ENCODE assay signal across 8 cellular contexts in genomic region chr10:61903184-61903990, GRCh38. TPM values are rescaled to one million over a fixed set of nuclear protein-coding genes. Genes with fewer than 3 reads are reported as not detected.
DNase-seq lines count a peak whose midpoint lies in the region; FAIRE-seq and TF ChIP-seq lines count a peak whose summit lies in the region.

No MANE protein-coding gene starts in this region.

- H3K4me1 ChIP-seq in Loucy (ENCODE audit: insufficient read depth, low read length, poor library complexity, severe bottlenecking) (peaks cover 41% of the 10 kb centered on the region), small intestine (ENCODE audit: control insufficient read depth in 2 of 2, insufficient read depth in 1 of 2, low read depth in 1 of 2, low read length in 1 of 2) (peaks cover 0 to 13% of the 10 kb centered on the region in 2 donors)

- H3K9me2 ChIP-seq in Loucy (replicated peaks; ENCODE audit: low read depth, low read length) = no peaks in the 10 kb centered on the region

- H3F3A ChIP-seq in Loucy (ENCODE audit: low read depth) = peaks cover 17% of the 10 kb centered on the region

- H3K4me3 ChIP-seq in Loucy (ENCODE audit: low read length, poor library complexity, severe bottlenecking) (peak overlapping the region; percentile 92), small intestine (ENCODE audit: low read depth in 1 of 2, low read length in 2 of 2) (peak overlapping the region; percentile 90 to 93)

- no peak for TF ChIP-seq POLR2A in H54 (IDR thresholded peaks at IDR 0.05; ENCODE audit: low read depth, low read length)

- H3K36me3 ChIP-seq in Loucy (ENCODE audit: insufficient read depth, low read length) (no peaks in the 10 kb centered on the region), small intestine (ENCODE audit: control insufficient read depth in 2 of 2, insufficient read depth in 2 of 2, low read length in 2 of 2) (no peaks in the 10 kb centered on the region)

- FAIRE-seq in H54 (lab: Jason Lieb, UNC) (peak; percentile 62), small intestine (lab: Jason Lieb, UNC) (no peak), GM19239 (lab: Jason Lieb, UNC) (no peak)

- H3K9ac ChIP-seq in Loucy (ENCODE audit: low read depth, low read length, poor library complexity, severe bottlenecking) = peak overlapping the region; percentile 90

- peak overlapping the region; percentile 44; the same call in 1 of the 2 replicates for H2AFZ ChIP-seq in Loucy (ENCODE audit: low read length)

- peak overlapping the region; percentile 96 to 100 for H3K27ac ChIP-seq in small intestine (ENCODE audit: low read depth in 1 of 2, low read length in 1 of 2)

- peaks cover 77% of the 10 kb centered on the region for H3K79me2 ChIP-seq in Loucy (ENCODE audit: insufficient read depth, low read length)

- peaks cover 45% of the 10 kb centered on the region for H4K20me1 ChIP-seq in Loucy (ENCODE audit: insufficient read depth, low read length, poor library complexity, severe bottlenecking)

- TF ChIP-seq CTCF in GM10266 (IDR thresholded peaks at IDR 0.05; ENCODE audit: control insufficient read depth, insufficient read depth, low read depth, missing control alignments) (peak; percentile 13), Loucy (conservative IDR thresholded peaks at IDR 0.05; ENCODE audit: low read length) (peak; percentile 41)

- 1% methylated on average over 53 to 60 of the region's 60 CpGs for WGBS in small intestine, 3 donors

- DNase-seq in GM10266 (ENCODE audit: extremely low spot score) (peak; percentile 70), H54 (ENCODE audit: insufficient read length, low spot score) (no peak), UCSD-AML1 (lab: John Stamatoyannopoulos, UW; ENCODE audit: unreplicated experiment) (peak; percentile 67), T47D (ENCODE audit: low read depth in 1 of 2, low spot score in 1 of 2) (peak; percentile 64 to 71), iPS-NIHi7 (ENCODE audit: extremely low spot score) (peak; percentile 43), small intestine (peak; percentile 59), GM19239 (ENCODE audit: insufficient read length, low spot score) (no peak)

- H3K4me2 ChIP-seq in Loucy (ENCODE audit: low read depth, low read length, poor library complexity, severe bottlenecking) = peak overlapping the region; percentile 78

- H3K27me3 ChIP-seq in Loucy (ENCODE audit: insufficient read depth, low read length, poor library complexity, severe bottlenecking) (no peaks in the 10 kb centered on the region), small intestine (ENCODE audit: control insufficient read depth in 2 of 2, insufficient read depth in 2 of 2, low read length in 2 of 2) (no peaks in the 10 kb centered on the region)

- H3K9me3 ChIP-seq in Loucy (ENCODE audit: insufficient read depth, low read depth, low read length) (no peaks in the 10 kb centered on the region), small intestine (ENCODE audit: control insufficient read depth, low read depth) (no peaks in the 10 kb centered on the region)

- in situ Hi-C loops in T47D (cut with HindIII; ENCODE audit: low pct_unique_long_range_greater_than_20kb, low sequenced_read_pairs) = no loop called here

RNA-seq across cellular contexts. Expression of gene ARID5B, which starts 1.9 kb away (rescaled TPM):
- polyA plus RNA-seq in small intestine = 10 to 100 TPM in 1 of 3 donors, 1 to 10 TPM in 2; 1.1 to 12.1 (median 1.4) TPM

Comparison
In these comparisons a context has a peak if more than half of its experiments do, and no peak if none do; other contexts are left out.
1. DNase-seq: peak in GM10266 (single experiment), UCSD-AML1 (single experiment), T47D (2 of 2), iPS-NIHi7 (single experiment) and small intestine (single experiment); none in H54 (single experiment) and GM19239 (single experiment).